In genomic region chr18:31840499-31840898, GRCh38 we compare ENCODE assay signal across 36 cellular contexts.
DNase-seq lines count a peak whose midpoint lies in the region; ATAC-seq, FAIRE-seq and TF ChIP-seq lines count a peak whose summit lies in the region.
"Had no signal": no experiment of that assay in that cellular context is flagged by ENCODE, and none has a peak within 500 bp of the region (broad histone marks: within the 10 kb centered on the region; RNA-seq: fewer than 3 reads in every experiment).

No MANE protein-coding gene starts in this region.

- H4K20me1 ChIP-seq in SK-N-SH (ENCODE audit: insufficient read depth) (no peaks in the 10 kb centered on the region; the same call in 1 of the 2 replicates), GM23338 (replicated peaks; ENCODE audit: insufficient read depth) (no peaks in the 10 kb centered on the region), endothelial cell of umbilical vein (replicated peaks; ENCODE audit: control insufficient read depth, extremely low read depth, insufficient read depth, low read length) (no peaks in the 10 kb centered on the region)
- H4K20me1 ChIP-seq: BLaER1; BLaER1 treated with 17β-estradiol and CSF1 and Interleukin-3, amounts not matched to agents 10 nM and 100 nM had no signal

- H3K4me1 ChIP-seq in SK-N-SH (ENCODE audit: control insufficient read depth in 1 of 2, insufficient read depth in 2 of 2, low read depth in 1 of 2, low read length in 1 of 2) (peaks cover 0 to 7% of the 10 kb centered on the region in 2 experiments; a peak in 3 of 4 replicates), GM23338 (ENCODE audit: insufficient read depth) (no peaks in the 10 kb centered on the region), endothelial cell of umbilical vein (ENCODE audit: control insufficient read depth, extremely low read depth, insufficient read depth, low read length) (no peaks in the 10 kb centered on the region), left lung (no peaks in the 10 kb centered on the region)
- H3K4me1 ChIP-seq: A549; BE2C; BLaER1; BLaER1 treated with 17β-estradiol and CSF1 and Interleukin-3, amounts not matched to agents 10 nM and 100 nM; Caco-2 had no signal

- dilution Hi-C loops in endothelial cell of umbilical vein (cut with MboI; ENCODE audit: extremely low pct_ligation_motif_present, low sequenced_read_pairs), result no loop called here

- no peak for TF ChIP-seq CTCF in SK-N-SH (IDR thresholded peaks at IDR 0.05)
- TF ChIP-seq CTCF in GM23338 (conservative IDR thresholded peaks at IDR 0.05; ENCODE audit: low read depth in 2 of 2), result no peak
- TF ChIP-seq CTCF in endothelial cell of umbilical vein (IDR thresholded peaks at IDR 0.05; ENCODE audit: extremely low read depth in 1 of 2, insufficient read depth in 1 of 2, low read depth in 1 of 2, low read length in 2 of 2), result no peak
- TF ChIP-seq CTCF in left lung (IDR thresholded peaks at IDR 0.05), result no peak

- no peaks in the 10 kb centered on the region for H3K9me3 Mint-ChIP-seq in GM23338
- H3K9me3 Mint-ChIP-seq: CD14-positive monocyte; CD4-positive, alpha-beta memory T cell; CD4-positive, alpha-beta T cell; CD4-positive, CD25-positive, alpha-beta regulatory T cell; CD8-positive, alpha-beta memory T cell; CD8-positive, alpha-beta T cell had no signal

- H3K27ac ChIP-seq in SK-N-SH (ENCODE audit: low read depth in 2 of 2, low read length in 1 of 2) (peak overlapping the region in 1 of 2 experiments; percentile 51; a peak in 2 of 4 replicates), GM23338 (ENCODE audit: low read depth) (no peak overlapping the region), endothelial cell of umbilical vein (ENCODE audit: insufficient read depth, low read depth, low read length) (no peak overlapping the region), left lung (no peak overlapping the region)
- H3K27ac ChIP-seq: 22Rv1; A549; BLaER1; BLaER1 treated with 17β-estradiol and CSF1 and Interleukin-3, amounts not matched to agents 10 nM and 100 nM; C4-2B had no signal

- no peaks in the 10 kb centered on the region for H3K27me3 ChIP-seq in SK-N-SH (ENCODE audit: insufficient read depth)
- no peaks in the 10 kb centered on the region for H3K27me3 ChIP-seq in GM23338 (ENCODE audit: insufficient read depth)
- no peaks in the 10 kb centered on the region for H3K27me3 ChIP-seq in endothelial cell of umbilical vein (ENCODE audit: control insufficient read depth in 2 of 2, insufficient read depth in 2 of 2, low read length in 2 of 2)
- no peaks in the 10 kb centered on the region for H3K27me3 ChIP-seq in left lung
- H3K27me3 ChIP-seq: BE2C; BLaER1; BLaER1 treated with 17β-estradiol and CSF1 and Interleukin-3, amounts not matched to agents 10 nM and 100 nM had no signal

- no peaks in the 10 kb centered on the region for H3K9me1 ChIP-seq in endothelial cell of umbilical vein (replicated peaks; ENCODE audit: control insufficient read depth, extremely low read depth, insufficient read depth, low read length)

- H3K4me3 ChIP-seq in SK-N-SH (ENCODE audit: low read depth in 2 of 2, low read length in 1 of 2) (no peak overlapping the region), GM23338 (no peak overlapping the region), endothelial cell of umbilical vein (replicated peaks in 1 of 3; ENCODE audit: insufficient read depth in 1 of 3, low read depth in 1 of 3, low read length in 3 of 3) (no peak overlapping the region), left lung (no peak overlapping the region)
- H3K4me3 ChIP-seq: A549; BLaER1; BLaER1 treated with 17β-estradiol and CSF1 and Interleukin-3, amounts not matched to agents 10 nM and 100 nM had no signal

- H3K79me2 ChIP-seq in SK-N-SH (ENCODE audit: insufficient read depth) (no peaks in the 10 kb centered on the region), GM23338 (replicated peaks; ENCODE audit: insufficient read depth) (no peaks in the 10 kb centered on the region), endothelial cell of umbilical vein (ENCODE audit: control insufficient read depth, insufficient read depth, low read length) (no peaks in the 10 kb centered on the region)

- H3K27ac Mint-ChIP-seq in GM23338, result peak overlapping the region; percentile 49; the same call in 1 of the 2 replicates
- H3K27ac Mint-ChIP-seq: B cell; CD4-positive, alpha-beta T cell; CD4-positive, CD25-positive, alpha-beta regulatory T cell; CD8-positive, alpha-beta T cell had no signal

- peaks cover 49 to 58% of the 10 kb centered on the region in 2 experiments for H3K36me3 ChIP-seq in SK-N-SH (replicated peaks in 1 of 2; ENCODE audit: control insufficient read depth in 1 of 2, insufficient read depth in 2 of 2, low read length in 1 of 2)
- H3K36me3 ChIP-seq in GM23338 (ENCODE audit: insufficient read depth), result peaks cover 25% of the 10 kb centered on the region; the same call in 1 of the 2 replicates
- peaks cover 9 to 10% of the 10 kb centered on the region in 2 experiments for H3K36me3 ChIP-seq in endothelial cell of umbilical vein (ENCODE audit: control insufficient read depth in 2 of 2, extremely low read depth in 1 of 2, insufficient read depth in 2 of 2, low read length in 2 of 2)
- H3K36me3 ChIP-seq in left lung, result peaks cover 0 to 79% of the 10 kb centered on the region in 2 donors
- H3K36me3 ChIP-seq: BE2C had no signal

- DNase-seq in SK-N-SH (peak; percentile 27), GM23338 (ENCODE audit: low spot score) (no peak), dermis microvascular lymphatic vessel endothelial cell (ENCODE audit: low read depth in 2 of 2) (peak; percentile 50 to 70), endothelial cell of umbilical vein (ENCODE audit: low read depth, low spot score) (peak; percentile 7), AG20443 (ENCODE audit: low spot score) (no peak), left lung (no peak), RPMI8226 (no peak)
- DNase-seq: 8988T; ACHN; AML-193; BE2C; C1 segment of cervical spinal cord; Caco-2; Calu3; CD4-positive, alpha-beta memory T cell; CD4-positive, alpha-beta T cell; CD4-positive, CD25-positive, alpha-beta regulatory T cell; CD8-positive, alpha-beta memory T cell; CD8-positive, alpha-beta T cell; COR-L47; DMS 273 treated with DMSO at 0.1 percent for 48 hours; DMS153; DMS53; DMS79; DMS79 treated with DMSO at 0.1 percent for 48 hours; DND-41; EL had no signal

- ATAC-seq in SK-N-SH treated with all-trans-retinoic acid at 6 μM for 48 hours, result no peak
- no peak for ATAC-seq in GM23338
- no peak for ATAC-seq in left lung
- ATAC-seq: A549; CD8-positive, alpha-beta T cell had no signal

- WGBS in SK-N-SH (ENCODE audit: low lambda C conversion rate), result 84% methylated on average over 2 of the region's 2 CpGs

- BruUV-seq in endothelial cell of umbilical vein (replicated peaks; lab: Mats Ljungman, UMichigan), result no TSS peak

- CTCF ChIA-PET in SK-N-SH (lab: Yijun Ruan, JAX) (no interaction called here), endothelial cell of umbilical vein (lab: Charles Lee) (no interaction called here)

- H3K4me2 ChIP-seq in SK-N-SH (no peak overlapping the region), GM23338 (no peak overlapping the region), endothelial cell of umbilical vein (ENCODE audit: insufficient read depth, low read length) (no peak overlapping the region)
- H3K4me2 ChIP-seq: A549; BLaER1; BLaER1 treated with 17β-estradiol and CSF1 and Interleukin-3, amounts not matched to agents 10 nM and 100 nM had no signal

- no peak for TF ChIP-seq RAD21 in SK-N-SH (IDR thresholded peaks at IDR 0.05; ENCODE audit: low read length)

- H3K9me3 ChIP-seq in SK-N-SH (no peaks in the 10 kb centered on the region), endothelial cell of umbilical vein (replicated peaks; ENCODE audit: control insufficient read depth, insufficient read depth, low read length) (no peaks in the 10 kb centered on the region), left lung (no peaks in the 10 kb centered on the region)
- H3K9me3 ChIP-seq: A549; BE2C; BLaER1; BLaER1 treated with 17β-estradiol and CSF1 and Interleukin-3, amounts not matched to agents 10 nM and 100 nM; Caco-2 had no signal

- no peak overlapping the region for H3K4me3 Mint-ChIP-seq in GM23338
- H3K4me3 Mint-ChIP-seq: B cell; CD14-positive monocyte; CD4-positive, alpha-beta memory T cell; CD4-positive, alpha-beta T cell; CD4-positive, CD25-positive, alpha-beta regulatory T cell; CD8-positive, alpha-beta memory T cell; CD8-positive, alpha-beta T cell had no signal

- H2AFZ ChIP-seq in SK-N-SH (ENCODE audit: low read depth) (no peak overlapping the region), GM23338 (no peak overlapping the region), endothelial cell of umbilical vein (ENCODE audit: low read depth, low read length) (no peak overlapping the region)

- H3K4me1 Mint-ChIP-seq in GM23338, result no peaks in the 10 kb centered on the region
- H3K4me1 Mint-ChIP-seq: B cell, CD14-positive monocyte had no signal

- TF ChIP-seq EP300 in SK-N-SH (IDR thresholded peaks at IDR 0.05; ENCODE audit: borderline replicate concordance in 1 of 2, low read depth in 1 of 2, low read length in 1 of 2), result 0 out of 4 replicates have a peak, but pooled peaks of 1 of the 2 experiments have one; percentile 18

- H3F3A ChIP-seq in SK-N-SH (replicated peaks; ENCODE audit: insufficient read depth) (no peaks in the 10 kb centered on the region), GM23338 (replicated peaks; ENCODE audit: low read depth) (no peaks in the 10 kb centered on the region)

- no peak for FAIRE-seq in endothelial cell of umbilical vein (lab: Jason Lieb, UNC)
- FAIRE-seq: A549, D721Med had no signal

- H3K9ac ChIP-seq in SK-N-SH (no peak overlapping the region), endothelial cell of umbilical vein (replicated peaks; ENCODE audit: extremely low read depth, insufficient read depth, low read length) (no peak overlapping the region)
- H3K9ac ChIP-seq: BLaER1; BLaER1 treated with 17β-estradiol and CSF1 and Interleukin-3, amounts not matched to agents 10 nM and 100 nM had no signal

- H3K27me3 Mint-ChIP-seq in GM23338 (ENCODE audit: insufficient read depth, low read depth, poor library complexity), result no peaks in the 10 kb centered on the region
- H3K27me3 Mint-ChIP-seq: B cell; CD4-positive, alpha-beta memory T cell; CD4-positive, alpha-beta T cell; CD4-positive, CD25-positive, alpha-beta regulatory T cell; CD8-positive, alpha-beta memory T cell had no signal

- peaks cover 46% of the 10 kb centered on the region for H3K36me3 Mint-ChIP-seq in GM23338 (ENCODE audit: low read depth)

- POLR2A ChIA-PET in SK-N-SH (lab: Yijun Ruan, JAX) (no interaction called here), endothelial cell of umbilical vein (lab: Charles Lee) (no interaction called here)

- TF ChIP-seq POLR2A in endothelial cell of umbilical vein (IDR thresholded peaks at IDR 0.05; ENCODE audit: low read depth, low read length), result no peak

- H3K9me2 ChIP-seq in SK-N-SH (no peaks in the 10 kb centered on the region), GM23338 (ENCODE audit: insufficient read depth) (no peaks in the 10 kb centered on the region)

- intact Hi-C loops in endothelial cell of umbilical vein (cut with micrococcal nuclease) (no loop called here), left lung (cut with DNase I) (no loop called here)

TF ChIP-seq in SK-N-SH treated with all-trans-retinoic acid at 6 μM for 48 hours, 23 proteins besides CTCF, POLR2A, EP300 and RAD21 (continues in another document):
- TF ChIP-seq ZFP30 (CRISPR knock-in tag; IDR thresholded peaks at IDR 0.05), result no peak

TF ChIP-seq in GM23338, 12 proteins besides CTCF, POLR2A, EP300 and RAD21 (continues in another document):
- TF ChIP-seq EZH2 (IDR thresholded peaks at IDR 0.05; ENCODE audit: low read depth, unreplicated experiment), result no peak

TF ChIP-seq in endothelial cell of umbilical vein, 7 proteins besides CTCF, POLR2A, EP300 and RAD21 (continues in another document):
- no peak for TF ChIP-seq POLR2AphosphoS5 (IDR thresholded peaks at IDR 0.05; ENCODE audit: insufficient read depth, low read depth, low read length)

Comparison
In these comparisons a context has a peak if more than half of its experiments do, and no peak if none do; other contexts are left out.
1. DNase-seq: peak in SK-N-SH (single experiment), dermis microvascular lymphatic vessel endothelial cell (2 of 2) and endothelial cell of umbilical vein (single experiment); none in GM23338 (single experiment), AG20443 (single experiment), left lung (0 of 2) and RPMI8226 (single experiment).